ENCODE assay signal across 8 cellular contexts in the genomic region with DNA sequence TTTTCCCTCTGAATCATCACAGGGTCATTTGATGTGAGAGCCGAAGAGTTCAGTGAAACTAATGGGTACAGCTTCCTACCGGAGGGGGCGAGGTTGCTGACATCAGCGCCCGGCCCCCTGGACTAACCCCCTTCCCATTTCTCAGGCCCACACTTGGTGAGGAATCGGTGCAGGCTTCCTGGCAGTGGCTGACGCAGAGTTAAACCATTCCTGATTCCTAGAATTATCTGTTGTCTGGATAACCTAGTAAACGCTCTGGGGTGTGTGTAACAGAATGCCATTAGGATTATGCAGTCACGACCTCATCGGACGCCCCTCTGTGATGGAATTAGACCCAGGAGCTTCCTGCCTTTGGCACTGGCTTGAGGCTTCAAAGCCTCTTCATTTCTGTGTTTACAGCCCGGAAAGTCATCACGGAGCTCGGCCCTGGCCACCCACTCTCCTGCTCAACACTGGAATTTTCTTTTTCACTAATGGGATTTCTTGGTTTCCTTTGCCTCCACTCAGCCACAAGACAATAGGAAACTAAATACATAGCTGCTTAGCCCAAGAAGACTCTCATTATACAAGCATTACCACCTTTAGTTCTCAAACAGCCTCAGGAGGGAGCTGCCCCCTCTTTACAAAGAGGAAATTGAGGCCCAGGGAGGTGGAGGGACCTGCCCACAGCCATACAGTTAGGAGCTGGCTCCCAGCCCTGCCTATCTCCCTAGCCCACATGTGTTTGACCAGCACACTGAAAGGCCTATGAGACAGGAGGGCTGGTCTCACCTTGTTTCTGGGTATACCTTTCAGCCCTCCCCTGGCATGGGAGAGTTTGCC.
DNase-seq lines count a peak whose midpoint lies in the region; ATAC-seq and TF ChIP-seq lines count a peak whose summit lies in the region.

No MANE protein-coding gene starts in this region.

- H3K27me3 ChIP-seq in neural progenitor cell (no peaks in the 10 kb centered on the region), MM.1S (replicated peaks; ENCODE audit: insufficient read depth, low read length) (no peaks in the 10 kb centered on the region)

- H3K4me1 Mint-ChIP-seq in effector memory CD8-positive, alpha-beta T cell (ENCODE audit: low read depth in 2 of 2) = peaks cover 10 to 20% of the 10 kb centered on the region in 2 donors
- peaks cover 31% of the 10 kb centered on the region for H3K4me1 Mint-ChIP-seq in neural progenitor cell

- ATAC-seq in effector memory CD8-positive, alpha-beta T cell (replicated peaks) = no peak
- ATAC-seq in HG02642 (IDR thresholded peaks at IDR 0.05; ENCODE audit: poor library complexity, unreplicated experiment) = no peak

- no peaks in the 10 kb centered on the region for H3K9me2 ChIP-seq in MM.1S (replicated peaks; ENCODE audit: insufficient read depth, low read length)

- DNase-seq in AG08396 (ENCODE audit: low spot score) (peak; percentile 64), OCI-M1 (lab: John Stamatoyannopoulos, UW) (peak; percentile 7), neural progenitor cell (ENCODE audit: low spot score) (peak; percentile 78), amygdala (lab: John Stamatoyannopoulos, UW) (no peak), HT-29 (ENCODE audit: low spot score) (no peak), MM.1S (no peak)
- DNase-seq in effector memory CD8-positive, alpha-beta T cell = no peak

- no peaks in the 10 kb centered on the region for H3K27me3 Mint-ChIP-seq in effector memory CD8-positive, alpha-beta T cell
- peaks cover 2% of the 10 kb centered on the region for H3K27me3 Mint-ChIP-seq in neural progenitor cell (ENCODE audit: insufficient read depth, low read depth)

- H4K20me1 ChIP-seq in neural progenitor cell (ENCODE audit: low read depth) (peaks cover 49% of the 10 kb centered on the region), MM.1S (ENCODE audit: insufficient read depth, low read length) (no peaks in the 10 kb centered on the region; the same call in 1 of the 2 replicates)

- peak overlapping the region; percentile 4 for H3K4me2 ChIP-seq in neural progenitor cell
- H3K4me2 ChIP-seq in MM.1S (ENCODE audit: low read depth, low read length) = no peak overlapping the region

- TF ChIP-seq CTCF in neural progenitor cell (IDR thresholded peaks at IDR 0.05) (no peak), MM.1S (IDR thresholded peaks at IDR 0.05; ENCODE audit: low read length) (no peak)

- peaks cover 13% of the 10 kb centered on the region for H3K4me1 ChIP-seq in neural progenitor cell
- H3K4me1 ChIP-seq in MM.1S (ENCODE audit: low read length) = no peaks in the 10 kb centered on the region

- H3K4me3 Mint-ChIP-seq in effector memory CD8-positive, alpha-beta T cell = peak overlapping the region; percentile 63 to 71
- H3K4me3 Mint-ChIP-seq in neural progenitor cell = peak overlapping the region; percentile 17

- peak overlapping the region; percentile 77 to 95 for H3K27ac Mint-ChIP-seq in effector memory CD8-positive, alpha-beta T cell
- peak overlapping the region; percentile 76 for H3K27ac Mint-ChIP-seq in neural progenitor cell

- H3K9me3 ChIP-seq in neural progenitor cell (ENCODE audit: low read depth) (no peaks in the 10 kb centered on the region), MM.1S (replicated peaks; ENCODE audit: insufficient read depth, low read length) (no peaks in the 10 kb centered on the region)

- no peak overlapping the region for H3K27ac ChIP-seq in neural progenitor cell
- no peak overlapping the region for H3K27ac ChIP-seq in MM.1S (ENCODE audit: low read length)

- H3K79me2 ChIP-seq in neural progenitor cell (ENCODE audit: low read depth) (no peaks in the 10 kb centered on the region), MM.1S (ENCODE audit: low read length) (peaks cover 50% of the 10 kb centered on the region)

- H2AFZ ChIP-seq in neural progenitor cell (replicated peaks) = no peak overlapping the region
- no peak overlapping the region for H2AFZ ChIP-seq in MM.1S (ENCODE audit: low read length)

- H3K9ac ChIP-seq in neural progenitor cell = no peak overlapping the region
- H3K9ac ChIP-seq in MM.1S (ENCODE audit: low read length) = no peak overlapping the region

- H3K36me3 Mint-ChIP-seq in effector memory CD8-positive, alpha-beta T cell (ENCODE audit: insufficient read depth) = peaks cover 11% of the 10 kb centered on the region
- peaks cover 5% of the 10 kb centered on the region for H3K36me3 Mint-ChIP-seq in neural progenitor cell

- H3F3A ChIP-seq in neural progenitor cell (ENCODE audit: low read depth) = peaks cover 19% of the 10 kb centered on the region
- H3F3A ChIP-seq in MM.1S (ENCODE audit: insufficient read depth, low read length) = no peaks in the 10 kb centered on the region

- H3K4me3 ChIP-seq in neural progenitor cell (no peak overlapping the region), MM.1S (ENCODE audit: low read length) (no peak overlapping the region)

- H3K36me3 ChIP-seq in neural progenitor cell = no peaks in the 10 kb centered on the region
- H3K36me3 ChIP-seq in MM.1S (replicated peaks; ENCODE audit: insufficient read depth, low read length) = 0 out of 2 replicates have a peak, but pooled peaks cover 3% of the 10 kb centered on the region

- no peaks in the 10 kb centered on the region for H3K9me3 Mint-ChIP-seq in effector memory CD8-positive, alpha-beta T cell
- H3K9me3 Mint-ChIP-seq in neural progenitor cell = no peaks in the 10 kb centered on the region

Comparison
In these comparisons a context has a peak if more than half of its experiments do, and no peak if none do; other contexts are left out.
1. DNase-seq: peak in AG08396 (single experiment), OCI-M1 (single experiment) and neural progenitor cell (single experiment); none in effector memory CD8-positive, alpha-beta T cell (0 of 3), amygdala (0 of 56), HT-29 (single experiment) and MM.1S (single experiment).